In the genomic region with DNA sequence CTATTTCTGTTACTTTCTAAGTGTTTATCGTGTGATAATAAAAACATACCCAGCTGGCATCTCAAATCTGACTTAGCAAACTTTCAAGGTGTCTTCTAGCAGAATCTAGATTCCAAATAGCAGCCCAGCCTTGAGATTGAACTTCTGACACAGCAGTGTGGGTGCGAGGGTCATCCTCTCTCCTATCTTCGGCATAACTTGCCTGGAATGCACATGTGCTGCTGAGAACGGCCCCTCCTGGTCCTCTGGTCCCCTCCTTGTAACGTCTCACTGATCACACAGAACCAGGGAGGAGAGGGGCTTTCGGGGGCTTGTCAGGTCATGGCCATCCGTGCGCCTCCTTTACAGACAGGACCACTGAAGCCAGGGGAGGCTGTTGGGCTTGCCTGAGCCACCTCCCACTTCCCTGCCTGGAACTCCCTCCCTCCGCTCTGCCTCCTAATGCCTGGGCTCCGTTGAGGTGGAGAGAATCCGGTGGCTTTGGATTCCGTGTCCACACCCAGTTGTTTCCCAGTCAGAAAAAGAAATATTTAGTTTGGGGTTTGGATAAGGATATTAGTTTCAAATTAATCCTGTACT, we compare ENCODE assay signal across 22 cellular contexts.
A peak's percentile ranks its signal among the peaks of the same experiment; 100 is the strongest.
DNase-seq lines count a peak whose midpoint lies in the region; ATAC-seq, FAIRE-seq and TF ChIP-seq lines count a peak whose summit lies in the region.
"Had no signal": no experiment of that assay in that cellular context is flagged by ENCODE, and none has a peak within 500 bp of the region (broad histone marks: within the 10 kb centered on the region; RNA-seq: fewer than 3 reads in every experiment).

No MANE protein-coding gene starts in this region.

- H3K36me3 ChIP-seq in HEK293 (ENCODE audit: control insufficient read depth in 2 of 2, insufficient read depth in 1 of 2, low read length in 2 of 2) (no peaks in the 10 kb centered on the region), uterus (no peaks in the 10 kb centered on the region)
- H3K36me3 ChIP-seq in CD4-positive, alpha-beta memory T cell (ENCODE audit: insufficient read depth, low read length): no peaks in the 10 kb centered on the region
- H3K36me3 ChIP-seq: HAP-1, Peyer's patch, SJSA1 had no signal

- no peak overlapping the region for H3K27ac Mint-ChIP-seq in nephron progenitor cell
- H3K27ac Mint-ChIP-seq in CD4-positive, alpha-beta memory T cell: no peak overlapping the region
- H3K27ac Mint-ChIP-seq: B cell had no signal

- peak overlapping the region in 1 of 2 experiments; percentile 17; a peak in 2 of 6 replicates for H3K27ac ChIP-seq in A549
- no peak overlapping the region for H3K27ac ChIP-seq in HEK293 (ENCODE audit: extremely low read depth, low read depth, low read length)
- H3K27ac ChIP-seq in uterus: no peak overlapping the region
- H3K27ac ChIP-seq in CD4-positive, alpha-beta memory T cell (ENCODE audit: low read depth, low read length): no peak overlapping the region
- H3K27ac ChIP-seq: Peyer's patch, SJSA1 had no signal

- H3K27me3 Mint-ChIP-seq in nephron progenitor cell (ENCODE audit: low read depth, poor library complexity): peaks cover 7% of the 10 kb centered on the region
- H3K27me3 Mint-ChIP-seq in CD4-positive, alpha-beta memory T cell: peaks cover 9 to 27% of the 10 kb centered on the region in 2 donors

- no peak for TF ChIP-seq RAD21 in A549 (conservative IDR thresholded peaks at IDR 0.05 in 1 of 2, IDR thresholded peaks at IDR 0.05 in 1 of 2)

- H3K4me3 Mint-ChIP-seq in nephron progenitor cell: no peak overlapping the region
- no peak overlapping the region for H3K4me3 Mint-ChIP-seq in CD4-positive, alpha-beta memory T cell
- H3K4me3 Mint-ChIP-seq: B cell, CD14-positive monocyte had no signal

- no peak for FAIRE-seq in A549 (lab: Jason Lieb, UNC)
- FAIRE-seq: D721Med had no signal

- H3K4me2 ChIP-seq in A549: peak overlapping the region; percentile 27; the same call in 2 of the 3 replicates

- H3K9me3 ChIP-seq in A549: no peaks in the 10 kb centered on the region
- no peaks in the 10 kb centered on the region for H3K9me3 ChIP-seq in HEK293 (ENCODE audit: control insufficient read depth, insufficient read depth, low read depth, low read length)
- no peaks in the 10 kb centered on the region for H3K9me3 ChIP-seq in uterus
- no peaks in the 10 kb centered on the region for H3K9me3 ChIP-seq in CD4-positive, alpha-beta memory T cell (ENCODE audit: control insufficient read depth in 1 of 2, low read length in 2 of 2)
- H3K9me3 ChIP-seq: HAP-1, Peyer's patch, SJSA1 had no signal

- POLR2A ChIA-PET in A549 (lab: Yijun Ruan, JAX) (no interaction called here), HEK293 (lab: Yijun Ruan, JAX) (no interaction called here)
- POLR2A ChIA-PET in CD4-positive, alpha-beta memory T cell (lab: Charles Lee; ENCODE audit: partially characterized antibody): no interaction called here

- H3K9me3 Mint-ChIP-seq in nephron progenitor cell: no peaks in the 10 kb centered on the region
- no peaks in the 10 kb centered on the region for H3K9me3 Mint-ChIP-seq in CD4-positive, alpha-beta memory T cell

- H3K36me3 Mint-ChIP-seq in nephron progenitor cell (ENCODE audit: low read depth): no peaks in the 10 kb centered on the region
- H3K36me3 Mint-ChIP-seq in CD4-positive, alpha-beta memory T cell: no peaks in the 10 kb centered on the region
- H3K36me3 Mint-ChIP-seq: CD14-positive monocyte had no signal

- H3K4me1 ChIP-seq in A549 (peaks cover 41% of the 10 kb centered on the region), HEK293 (ENCODE audit: control insufficient read depth, insufficient read depth, low read length) (peaks cover 5% of the 10 kb centered on the region; the same call in 1 of the 2 replicates), uterus (no peaks in the 10 kb centered on the region)
- no peaks in the 10 kb centered on the region for H3K4me1 ChIP-seq in CD4-positive, alpha-beta memory T cell (ENCODE audit: insufficient read depth, low read length)
- H3K4me1 ChIP-seq: Peyer's patch had no signal

- CTCF ChIA-PET in A549 (lab: Yijun Ruan, JAX) (interaction anchor here (1.0 to 1.2 kb wide), 2 partner anchors 10 to 14 kb away, joined by 3 read pairs; no protein-coding TSS in a partner anchor), HEK293 (lab: Yijun Ruan, JAX) (no interaction called here)
- CTCF ChIA-PET in CD4-positive, alpha-beta memory T cell (lab: Charles Lee; ENCODE audit: partially characterized antibody): no interaction called here

- TF ChIP-seq POLR2A in A549 (IDR thresholded peaks at IDR 0.05; ENCODE audit: low read length) (no peak), uterus (IDR thresholded peaks at IDR 0.05) (no peak)

- intact Hi-C loops in uterus (cut with DNase I; ENCODE audit: low total_unique reads): no loop called here
- intact Hi-C loops in CD4-positive, alpha-beta memory T cell (cut with micrococcal nuclease): no loop called here

- no peak for TF ChIP-seq EP300 in A549 (IDR thresholded peaks at IDR 0.05)

- no peaks in the 10 kb centered on the region for H3K27me3 ChIP-seq in uterus
- H3K27me3 ChIP-seq in CD4-positive, alpha-beta memory T cell (ENCODE audit: insufficient read depth, low read length): no peaks in the 10 kb centered on the region
- H3K27me3 ChIP-seq: Peyer's patch, SJSA1 had no signal

- H3K4me3 ChIP-seq in A549 (no peak overlapping the region), HEK293 (ENCODE audit: low read depth, low read length) (no peak overlapping the region), uterus (no peak overlapping the region)
- no peak overlapping the region for H3K4me3 ChIP-seq in CD4-positive, alpha-beta memory T cell (ENCODE audit: low read length in 2 of 2)
- H3K4me3 ChIP-seq: HAP-1, Peyer's patch, SJSA1 had no signal

- peaks cover 73% of the 10 kb centered on the region for H3K4me1 Mint-ChIP-seq in nephron progenitor cell
- no peaks in the 10 kb centered on the region for H3K4me1 Mint-ChIP-seq in CD4-positive, alpha-beta memory T cell
- H3K4me1 Mint-ChIP-seq: B cell, CD14-positive monocyte had no signal

- TF ChIP-seq CTCF in A549 (IDR thresholded peaks at IDR 0.05) (no peak), HEK293 (tag by site-specific recombination; IDR thresholded peaks at IDR 0.05) (no peak), nephron progenitor cell (IDR thresholded peaks at IDR 0.05) (no peak), uterus (IDR thresholded peaks at IDR 0.05) (no peak)

- ATAC-seq in A549 (no peak), GM18873 (IDR thresholded peaks at IDR 0.05; ENCODE audit: low FRiP score, unreplicated experiment) (no peak)

- 83% methylated on average over 12 of the region's 12 CpGs for WGBS in A549 (ENCODE audit: missing lambda C conversion rate)

- no peak for DNase-seq in A549 (ENCODE audit: low read depth in 1 of 2, low spot score in 1 of 2)
- peak; percentile 32 for DNase-seq in iPS-NIHi11 (ENCODE audit: low spot score)
- DNase-seq in nephron progenitor cell: peak; percentile 26
- no peak for DNase-seq in uterus
- no peak for DNase-seq in NCI-H1694 (lab: John Stamatoyannopoulos, UW)
- no peak for DNase-seq in CD4-positive, alpha-beta memory T cell
- DNase-seq: GF-D8, MV-4-11, NCI-H1105 treated with DMSO at 0.1 percent for 48 hours, NCI-H1694 treated with DMSO at 0.1 percent for 48 hours, NCI-H2081 treated with DMSO at 0.1 percent for 48 hours, NCI-H2171 treated with DMSO at 0.1 percent for 48 hours, NCI-H524 treated with DMSO at 0.1 percent for 48 hours, NCI-H82, Peyer's patch had no signal

TF ChIP-seq in A549, 52 proteins besides CTCF, POLR2A, EP300 and RAD21:
- no peak for TF ChIP-seq CBX8 (IDR thresholded peaks at IDR 0.05)
- no peak for TF ChIP-seq TFCP2L1 (CRISPR knock-in tag; IDR thresholded peaks at IDR 0.05)
- TF ChIP-seq NR3C1 (IDR thresholded peaks at IDR 0.05): no peak
- TF ChIP-seq ZSCAN20 (CRISPR knock-in tag; IDR thresholded peaks at IDR 0.05): no peak
- TF ChIP-seq ESRRA (IDR thresholded peaks at IDR 0.05; ENCODE audit: borderline replicate concordance, low read length): no peak
- no peak for TF ChIP-seq ZNF302 (CRISPR knock-in tag; IDR thresholded peaks at IDR 0.05)
- TF ChIP-seq CHD4 (IDR thresholded peaks at IDR 0.05; ENCODE audit: borderline replicate concordance): no peak
- TF ChIP-seq PBX3 (IDR thresholded peaks at IDR 0.05): no peak

TF ChIP-seq in HEK293, 187 proteins besides CTCF, POLR2A, EP300 and RAD21:
- TF ChIP-seq ZNF501 (tag by site-specific recombination; IDR thresholded peaks at IDR 0.05) (no peak), ZNF341 (tag by site-specific recombination; IDR thresholded peaks at IDR 0.05; ENCODE audit: low read depth) (peak; percentile 48)

Comparison
In these comparisons a context has a peak if more than half of its experiments do, and no peak if none do; other contexts are left out.
1. DNase-seq: peak in iPS-NIHi11 (single experiment) and nephron progenitor cell (single experiment); none in A549 (0 of 2), uterus (0 of 2), NCI-H1694 (single experiment) and CD4-positive, alpha-beta memory T cell (0 of 5).